17 cellular contexts compared by ENCODE assay signal in the genomic region with DNA sequence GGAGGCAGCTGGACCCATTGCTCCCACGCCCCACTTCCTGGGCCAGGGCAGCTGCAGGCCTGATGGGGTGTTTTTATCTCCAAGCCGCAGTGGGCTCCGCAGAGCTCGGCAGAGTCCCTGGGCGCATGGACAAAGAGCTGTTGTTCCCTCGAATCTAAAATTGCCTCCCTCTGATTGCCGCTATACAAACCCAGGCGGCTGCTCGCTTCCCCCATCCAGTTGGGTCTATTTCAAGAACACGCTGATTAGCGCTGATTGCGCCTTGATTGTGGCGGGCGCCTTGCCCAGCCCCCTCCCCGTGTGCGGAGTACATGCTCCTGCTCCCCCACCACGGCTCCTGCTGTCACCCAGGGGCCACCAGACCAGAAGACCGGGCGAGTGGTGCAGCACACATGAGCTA. TPM values are rescaled to one million over a fixed set of nuclear protein-coding genes. Genes with fewer than 3 reads are reported as not detected.
"Had no signal": no experiment of that assay in that cellular context is flagged by ENCODE, and none has a peak within 500 bp of the region (broad histone marks: within the 10 kb centered on the region; RNA-seq: fewer than 3 reads in every experiment).

No MANE protein-coding gene starts in this region.

- H3K27ac ChIP-seq: tibial artery, uterus had no signal

- DNase-seq: activated B cell treated with CpG ODN at 0.5 μM for 24 hours; activated CD4-positive, alpha-beta T cell treated with anti-CD3 and anti-CD28 coated beads, Interleukin-2, amount 50 U/mL, for 1 hour; activated T-cell treated with anti-CD3 and anti-CD28 coated beads for 4 hours; effector CD4-positive, alpha-beta T cell; foreskin melanocyte; kidney glomerular epithelial cell; mucosa of descending colon; naive thymus-derived CD8-positive, alpha-beta T cell; stimulated activated CD4-positive, alpha-beta T cell treated with anti-CD3 and anti-CD28 coated beads, Interleukin-15, amount 100 ng/mL, for 24 hours; stimulated activated CD4-positive, alpha-beta T cell treated with anti-CD3 and anti-CD28 coated beads, Interleukin-4, amount 100 ng/mL, for 24 hours; stimulated activated naive CD8-positive, alpha-beta T cell treated with anti-CD3 and anti-CD28 coated beads, Interleukin-15, amount 100 ng/mL, for 72 hours; T-helper 17 cell; tibial artery; uterus had no signal

- H3K27ac Mint-ChIP-seq: activated B cell treated with CpG ODN at 0.5 μM for 24 hours; activated naive CD4-positive, alpha-beta T cell treated with anti-CD3 and anti-CD28 coated beads, Interleukin-2, amount 50 U/mL, for 24 hours; activated T-helper 2 cell treated with anti-CD3 and anti-CD28 coated beads, Interferon-gamma antibody, Interleukin-2, Interleukin-4, amounts not matched to agents 10 μg/mL and 5 μg/mL and 100 μg/mL, durations not matched to agents 14 hours and 24 hours and 36 hours; naive thymus-derived CD8-positive, alpha-beta T cell; stimulated activated naive CD8-positive, alpha-beta T cell treated with anti-CD3 and anti-CD28 coated beads, Interleukin-15, amount 100 ng/mL, for 72 hours; T-helper 17 cell had no signal

- H3K4me1 Mint-ChIP-seq: activated B cell treated with CpG ODN at 0.5 μM for 24 hours; activated naive CD4-positive, alpha-beta T cell treated with anti-CD3 and anti-CD28 coated beads, Interleukin-2, amount 50 U/mL, for 24 hours; stimulated activated naive CD8-positive, alpha-beta T cell treated with anti-CD3 and anti-CD28 coated beads, Interleukin-15, amount 100 ng/mL, for 72 hours had no signal

- H3K9me3 Mint-ChIP-seq: activated B cell treated with CpG ODN at 0.5 μM for 24 hours; activated naive CD4-positive, alpha-beta T cell treated with anti-CD3 and anti-CD28 coated beads, Interleukin-2, amount 50 U/mL, for 24 hours; activated T-helper 2 cell treated with anti-CD3 and anti-CD28 coated beads, Interferon-gamma antibody, Interleukin-2, Interleukin-4, amounts not matched to agents 10 μg/mL and 5 μg/mL and 100 μg/mL, durations not matched to agents 14 hours and 24 hours and 36 hours; naive thymus-derived CD8-positive, alpha-beta T cell; stimulated activated naive CD8-positive, alpha-beta T cell treated with anti-CD3 and anti-CD28 coated beads, Interleukin-15, amount 100 ng/mL, for 72 hours had no signal

- H3K36me3 Mint-ChIP-seq: activated naive CD4-positive, alpha-beta T cell treated with anti-CD3 and anti-CD28 coated beads, Interleukin-2, amount 50 U/mL, for 24 hours; naive thymus-derived CD8-positive, alpha-beta T cell had no signal

- H3K4me3 Mint-ChIP-seq: activated B cell treated with CpG ODN at 0.5 μM for 24 hours; activated naive CD4-positive, alpha-beta T cell treated with anti-CD3 and anti-CD28 coated beads, Interleukin-2, amount 50 U/mL, for 24 hours; naive thymus-derived CD8-positive, alpha-beta T cell; stimulated activated naive CD8-positive, alpha-beta T cell treated with anti-CD3 and anti-CD28 coated beads, Interleukin-15, amount 100 ng/mL, for 72 hours; T-helper 17 cell had no signal

RNA-seq across cellular contexts. Expression of a gene that starts 43.4 kb away (rescaled TPM):
- total RNA-seq: activated B cell treated with CpG ODN at 0.5 μM for 24 hours; activated CD8-positive, alpha-beta memory T cell treated with anti-CD3 and anti-CD28 coated beads for 36 hours; activated T-helper 2 cell treated with anti-CD3 and anti-CD28 coated beads, Interferon-gamma antibody, Interleukin-2, Interleukin-4, amounts not matched to agents 10 μg/mL and 5 μg/mL and 100 μg/mL, durations not matched to agents 14 hours and 24 hours and 36 hours; naive thymus-derived CD8-positive, alpha-beta T cell; T-helper 17 cell had no signal
